In genomic region chr12:29427964-29428363, GRCh38 we compare ENCODE assay signal across 8 cellular contexts. TPM values are rescaled to one million over a fixed set of nuclear protein-coding genes. Genes with fewer than 3 reads are reported as not detected.
DNase-seq lines count a peak whose midpoint lies in the region; ATAC-seq and TF ChIP-seq lines count a peak whose summit lies in the region.

No MANE protein-coding gene starts in this region.

- H3K79me2 ChIP-seq in osteoblast (ENCODE audit: insufficient read depth, low read length), result no peaks in the 10 kb centered on the region

- ATAC-seq in GM21360 (IDR thresholded peaks at IDR 0.05; ENCODE audit: unreplicated experiment) (peak; percentile 96), HG03469 (IDR thresholded peaks at IDR 0.05; ENCODE audit: unreplicated experiment) (peak; percentile 95), activated B cell treated with CpG ODN at 0.5 μM for 24 hours (ENCODE audit: low read depth) (peak; percentile 57)
- peak; percentile 36 for ATAC-seq in stimulated activated naive CD8-positive, alpha-beta T cell treated with anti-CD3 and anti-CD28 coated beads, Interleukin-15, Interleukin-2, amounts not matched to agents 100 U/mL and 50 U/mL, for 24 hours

- no peaks in the 10 kb centered on the region for H3K36me3 ChIP-seq in osteoblast (ENCODE audit: insufficient read depth, low read length)

- intact Hi-C loops in activated B cell treated with CpG ODN at 0.5 μM for 24 hours (cut with micrococcal nuclease), result loop anchor here (1.0 to 10.0 kb wide), 3 partner anchors 73 to 343 kb away; no protein-coding TSS in a partner anchor

- peak; percentile 63 for DNase-seq in GM10248 (ENCODE audit: extremely low spot score)
- no peak for DNase-seq in activated B cell treated with CpG ODN at 0.5 μM for 24 hours
- DNase-seq in stimulated activated naive CD8-positive, alpha-beta T cell treated with anti-CD3 and anti-CD28 coated beads, Interleukin-15, Interleukin-2, amounts not matched to agents 100 U/mL and 50 U/mL, for 24 hours, result no peak
- DNase-seq in activated effector memory CD4-positive, alpha-beta T cell treated with anti-CD3 and anti-CD28 coated beads, Interleukin-2, amount 50 U/mL, for 16 hours, result no peak
- DNase-seq in NCI-H1105 treated with DMSO at 0.1 percent for 48 hours (lab: John Stamatoyannopoulos, UW), result no peak
- DNase-seq in osteoblast (ENCODE audit: insufficient read length, low spot score, missing footprints), result no peak

- H3K9me3 Mint-ChIP-seq in activated B cell treated with CpG ODN at 0.5 μM for 24 hours, result peaks cover 2% of the 10 kb centered on the region

- no peaks in the 10 kb centered on the region for H4K20me1 ChIP-seq in osteoblast (ENCODE audit: insufficient read depth, low read length)

- no peaks in the 10 kb centered on the region for H3K9me3 ChIP-seq in osteoblast (ENCODE audit: low read depth, low read length)

- H3K27ac Mint-ChIP-seq in activated B cell treated with CpG ODN at 0.5 μM for 24 hours, result no peak overlapping the region

- CTCF ChIA-PET in GM10248 (lab: Yijun Ruan, JAX), result interaction anchor here (0.7 to 2.9 kb wide), 9 partner anchors 8 to 122 kb away, joined by 3 to 25 read pairs (median 3); no protein-coding TSS in a partner anchor
- CTCF ChIA-PET in activated B cell treated with CpG ODN at 0.5 μM for 24 hours (lab: Charles Lee), result no interaction called here

- peak; percentile 29 for TF ChIP-seq CTCF in GM10248 (IDR thresholded peaks at IDR 0.05; ENCODE audit: control extremely low read depth, extremely low read depth, low read depth, missing control alignments)
- no peak for TF ChIP-seq CTCF in activated B cell treated with CpG ODN at 0.5 μM for 24 hours (IDR thresholded peaks at IDR 0.05)
- no peak for TF ChIP-seq CTCF in osteoblast (IDR thresholded peaks at IDR 0.05; ENCODE audit: extremely low read depth, low read depth, low read length)

- peaks cover 5% of the 10 kb centered on the region for H3K4me1 Mint-ChIP-seq in activated B cell treated with CpG ODN at 0.5 μM for 24 hours

- H3K36me3 Mint-ChIP-seq in activated B cell treated with CpG ODN at 0.5 μM for 24 hours (ENCODE audit: low read depth), result no peaks in the 10 kb centered on the region

- POLR2A ChIA-PET in GM10248 (lab: Yijun Ruan, JAX) (no interaction called here), activated B cell treated with CpG ODN at 0.5 μM for 24 hours (lab: Charles Lee) (no interaction called here)

- no peaks in the 10 kb centered on the region for H3K27me3 ChIP-seq in osteoblast (ENCODE audit: insufficient read depth, low read length)

- H3K4me1 ChIP-seq in osteoblast (ENCODE audit: insufficient read depth, low read length), result no peaks in the 10 kb centered on the region

- no peak overlapping the region for H3K27ac ChIP-seq in osteoblast (ENCODE audit: low read depth, low read length)

- H2AFZ ChIP-seq in osteoblast (ENCODE audit: low read length), result no peak overlapping the region

- H3K4me2 ChIP-seq in osteoblast (ENCODE audit: insufficient read depth, low read length), result no peak overlapping the region

- no peak overlapping the region for H3K4me3 ChIP-seq in osteoblast (ENCODE audit: insufficient read depth, low read length)

- H3K4me3 Mint-ChIP-seq in activated B cell treated with CpG ODN at 0.5 μM for 24 hours, result no peak overlapping the region

- H3K27me3 Mint-ChIP-seq in activated B cell treated with CpG ODN at 0.5 μM for 24 hours, result peaks cover 9% of the 10 kb centered on the region

RNA-seq across cellular contexts. Expression of gene ERGIC2, which starts 47.0 kb away (rescaled TPM):
- total RNA-seq in activated B cell treated with CpG ODN at 0.5 μM for 24 hours (43.7 TPM in 2 replicates), osteoblast (50.3 and 54.8 TPM in 2 replicates)

Comparison
In these comparisons a context has a peak if more than half of its experiments do, and no peak if none do; other contexts are left out.
1. ATAC-seq: peak in every context shown above with its lines; median percentile 96 in GM21360; 95 in HG03469; 57 in activated B cell treated with CpG ODN at 0.5 μM for 24 hours; 36 in stimulated activated naive CD8-positive, alpha-beta T cell treated with anti-CD3 and anti-CD28 coated beads, Interleukin-15, Interleukin-2, amounts not matched to agents 100 U/mL and 50 U/mL, for 24 hours.